Comparison of ENCODE assay signal across 1 cellular context in the genomic region with DNA sequence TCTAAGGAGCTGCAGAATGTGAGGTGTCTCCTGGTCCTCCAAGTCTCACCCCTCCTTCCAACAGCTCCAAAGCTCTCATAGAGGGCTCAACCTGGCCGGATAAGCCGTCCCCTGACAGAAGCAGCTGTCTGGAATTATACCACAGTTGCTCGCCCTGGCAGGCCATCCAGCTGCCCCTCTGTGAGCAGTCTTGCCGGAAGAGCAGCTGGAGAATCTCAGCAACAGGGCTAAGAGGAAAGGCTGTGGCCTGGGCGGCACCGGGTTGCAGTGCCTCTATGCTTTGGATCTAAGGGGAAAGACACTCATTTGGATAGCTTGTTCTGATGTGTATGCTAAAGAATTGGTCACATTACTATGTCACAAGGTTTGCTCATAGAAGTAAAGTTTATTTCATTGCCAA.
TF ChIP-seq lines count a peak whose summit lies in the region.

No MANE protein-coding gene starts in this region.

TF ChIP-seq in IMR-90, 13 proteins besides CTCF, POLR2A, EP300 and RAD21:
- TF ChIP-seq CEBPB (IDR thresholded peaks at IDR 0.05; ENCODE audit: low read depth, low read length) (no peak), USF2 (IDR thresholded peaks at IDR 0.05; ENCODE audit: low read depth, low read length) (no peak), BHLHE40 (IDR thresholded peaks at IDR 0.05; ENCODE audit: low read depth, low read length) (no peak), MAZ (IDR thresholded peaks at IDR 0.05; ENCODE audit: borderline replicate concordance, low read depth, low read length) (no peak), MXI1 (IDR thresholded peaks at IDR 0.05; ENCODE audit: borderline replicate concordance, low read depth, low read length) (no peak), MAFK (IDR thresholded peaks at IDR 0.05; ENCODE audit: low read depth, low read length) (no peak), ELK1 (IDR thresholded peaks at IDR 0.05; ENCODE audit: borderline replicate concordance, low read depth, low read length) (no peak)
TF ChIP-seq in IMR-90: peak in this region for 0.
